In genomic region chr21:31872072-31872451, GRCh38 we compare ENCODE assay signal across 10 cellular contexts. TPM values are rescaled to one million over a fixed set of nuclear protein-coding genes. Genes with fewer than 3 reads are reported as not detected.
DNase-seq lines count a peak whose midpoint lies in the region; ATAC-seq and TF ChIP-seq lines count a peak whose summit lies in the region.
"Had no signal": no experiment of that assay in that cellular context is flagged by ENCODE, and none has a peak within 500 bp of the region (broad histone marks: within the 10 kb centered on the region; RNA-seq: fewer than 3 reads in every experiment).

No MANE protein-coding gene starts in this region.

- H3K4me2 ChIP-seq in SK-N-SH (peak overlapping the region; percentile 99), smooth muscle cell (peak overlapping the region; percentile 95)

- peaks cover 0 to 20% of the 10 kb centered on the region in 2 experiments; a peak in 1 of 4 replicates for H3K4me1 ChIP-seq in SK-N-SH (ENCODE audit: control insufficient read depth in 1 of 2, insufficient read depth in 2 of 2, low read depth in 1 of 2, low read length in 1 of 2)
- H3K4me1 ChIP-seq in smooth muscle cell (ENCODE audit: low read depth): peaks cover 20% of the 10 kb centered on the region

- H3K9ac ChIP-seq in SK-N-SH (no peak overlapping the region), smooth muscle cell (ENCODE audit: low read depth) (peak overlapping the region; percentile 43)

- peaks cover 5% of the 10 kb centered on the region for H3K27me3 ChIP-seq in SK-N-SH (ENCODE audit: insufficient read depth)
- no peaks in the 10 kb centered on the region for H3K27me3 ChIP-seq in smooth muscle cell (ENCODE audit: low read depth)

- H3K4me3 ChIP-seq in SK-N-SH (ENCODE audit: low read depth in 2 of 2, low read length in 1 of 2): peak overlapping the region; percentile 55 to 75
- peak overlapping the region; percentile 92 for H3K4me3 ChIP-seq in smooth muscle cell
- H3K4me3 ChIP-seq: GM12878 had no signal

- H3K4me1 Mint-ChIP-seq in activated CD4-positive, alpha-beta memory T cell treated with anti-CD3 and anti-CD28 coated beads for 36 hours (ENCODE audit: low read depth): peaks cover 6% of the 10 kb centered on the region
- H3K4me1 Mint-ChIP-seq in immature natural killer cell: peaks cover 6 to 9% of the 10 kb centered on the region in 2 donors

- H4K20me1 ChIP-seq in SK-N-SH (ENCODE audit: insufficient read depth) (no peaks in the 10 kb centered on the region), smooth muscle cell (ENCODE audit: low read depth) (peaks cover 23% of the 10 kb centered on the region)

- H3K36me3 Mint-ChIP-seq in activated CD4-positive, alpha-beta memory T cell treated with anti-CD3 and anti-CD28 coated beads for 36 hours: no peaks in the 10 kb centered on the region
- H3K36me3 Mint-ChIP-seq in immature natural killer cell: no peaks in the 10 kb centered on the region

- peaks cover 41% of the 10 kb centered on the region for H3K27me3 Mint-ChIP-seq in activated CD4-positive, alpha-beta memory T cell treated with anti-CD3 and anti-CD28 coated beads for 36 hours
- H3K27me3 Mint-ChIP-seq in immature natural killer cell (ENCODE audit: low read depth in 3 of 3): peaks cover 5 to 26% (median 23%) of the 10 kb centered on the region in 3 donors

- H3K4me3 Mint-ChIP-seq in activated CD4-positive, alpha-beta memory T cell treated with anti-CD3 and anti-CD28 coated beads for 36 hours: peak overlapping the region; percentile 68
- H3K4me3 Mint-ChIP-seq in immature natural killer cell: peak overlapping the region in 3 of 5 donors; percentile 31 to 68 (median 67)

- no peak for ATAC-seq in SK-N-SH treated with all-trans-retinoic acid at 6 μM for 48 hours
- ATAC-seq in HG02981 (IDR thresholded peaks at IDR 0.05; ENCODE audit: unreplicated experiment): no peak
- ATAC-seq: GM12878 had no signal

- H3K9me3 ChIP-seq in SK-N-SH (no peaks in the 10 kb centered on the region), smooth muscle cell (replicated peaks; ENCODE audit: low read depth) (no peaks in the 10 kb centered on the region)

- POLR2A ChIA-PET in SK-N-SH (lab: Yijun Ruan, JAX): no interaction called here
- POLR2A ChIA-PET in activated CD4-positive, alpha-beta memory T cell treated with anti-CD3 and anti-CD28 coated beads for 36 hours (lab: Charles Lee): no interaction called here

- H3K27ac ChIP-seq in SK-N-SH (ENCODE audit: low read depth in 2 of 2, low read length in 1 of 2) (peak overlapping the region in 1 of 2 experiments; percentile 67; a peak in 2 of 4 replicates), smooth muscle cell (ENCODE audit: low read depth) (no peak overlapping the region)
- H3K27ac ChIP-seq: RWPE1 had no signal

- WGBS in SK-N-SH (ENCODE audit: low lambda C conversion rate): 26% methylated on average over 12 of the region's 12 CpGs
- 10% methylated on average over 12 of the region's 12 CpGs for WGBS in smooth muscle cell (ENCODE audit: low lambda C conversion rate)

- TF ChIP-seq CTCF in SK-N-SH (IDR thresholded peaks at IDR 0.05): no peak
- no peak for TF ChIP-seq CTCF in smooth muscle cell (IDR thresholded peaks at IDR 0.05; ENCODE audit: borderline replicate concordance, insufficient read depth, poor library complexity, severe bottlenecking)

- CTCF ChIA-PET in SK-N-SH (lab: Yijun Ruan, JAX): interaction anchor here (0.7 to 8.6 kb wide), 8 partner anchors 41 to 390 kb away, joined by 3 to 75 read pairs (median 3); no protein-coding TSS in a partner anchor
- CTCF ChIA-PET in activated CD4-positive, alpha-beta memory T cell treated with anti-CD3 and anti-CD28 coated beads for 36 hours (lab: Charles Lee): interaction anchor here (0.7 to 1.2 kb wide), 3 partner anchors 8 to 386 kb away, joined by 3 read pairs; no protein-coding TSS in a partner anchor

- H3K36me3 ChIP-seq in SK-N-SH (replicated peaks in 1 of 2; ENCODE audit: control insufficient read depth in 1 of 2, insufficient read depth in 2 of 2, low read length in 1 of 2): no peaks in the 10 kb centered on the region
- no peaks in the 10 kb centered on the region for H3K36me3 ChIP-seq in smooth muscle cell (ENCODE audit: low read depth)

- no peak overlapping the region for H3K27ac Mint-ChIP-seq in activated CD4-positive, alpha-beta memory T cell treated with anti-CD3 and anti-CD28 coated beads for 36 hours
- no peak overlapping the region for H3K27ac Mint-ChIP-seq in immature natural killer cell

- DNase-seq in SK-N-SH: peak; percentile 26
- no peak for DNase-seq in activated CD4-positive, alpha-beta memory T cell treated with anti-CD3 and anti-CD28 coated beads for 36 hours
- no peak for DNase-seq in immature natural killer cell
- no peak for DNase-seq in smooth muscle cell (lab: John Stamatoyannopoulos, UW; ENCODE audit: unreplicated experiment)
- DNase-seq in islet precursor cell: no peak
- no peak for DNase-seq in NCI-H1930 (lab: John Stamatoyannopoulos, UW)

- no peak for TF ChIP-seq EP300 in SK-N-SH (IDR thresholded peaks at IDR 0.05; ENCODE audit: borderline replicate concordance in 1 of 2, low read depth in 1 of 2, low read length in 1 of 2)

- H3K79me2 ChIP-seq in SK-N-SH (ENCODE audit: insufficient read depth): no peaks in the 10 kb centered on the region; the same call in 1 of the 2 replicates
- peaks cover 24% of the 10 kb centered on the region for H3K79me2 ChIP-seq in smooth muscle cell (ENCODE audit: low read depth)

- H3K9me3 Mint-ChIP-seq in activated CD4-positive, alpha-beta memory T cell treated with anti-CD3 and anti-CD28 coated beads for 36 hours: no peaks in the 10 kb centered on the region
- no peaks in the 10 kb centered on the region for H3K9me3 Mint-ChIP-seq in immature natural killer cell

- intact Hi-C loops in activated CD4-positive, alpha-beta memory T cell treated with anti-CD3 and anti-CD28 coated beads for 36 hours (cut with micrococcal nuclease): loop anchor here (2.0 to 10.0 kb wide), 2 partner anchors 207 to 387 kb away; no protein-coding TSS in a partner anchor

- H3K9me2 ChIP-seq in SK-N-SH: no peaks in the 10 kb centered on the region

- peak overlapping the region; percentile 91 for H2AFZ ChIP-seq in SK-N-SH (ENCODE audit: low read depth)
- H2AFZ ChIP-seq in smooth muscle cell (ENCODE audit: low read depth): peak overlapping the region; percentile 94

- TF ChIP-seq RAD21 in SK-N-SH (IDR thresholded peaks at IDR 0.05; ENCODE audit: low read length): no peak

- H3F3A ChIP-seq in SK-N-SH (replicated peaks; ENCODE audit: insufficient read depth) (no peaks in the 10 kb centered on the region), smooth muscle cell (ENCODE audit: low read depth) (no peaks in the 10 kb centered on the region)

TF ChIP-seq in SK-N-SH, 30 proteins besides CTCF, POLR2A, EP300 and RAD21:
- TF ChIP-seq NFIC (IDR thresholded peaks at IDR 0.05; ENCODE audit: borderline replicate concordance): no peak
TF ChIP-seq in SK-N-SH: peak in this region for 0.

TF ChIP-seq in SK-N-SH treated with all-trans-retinoic acid at 6 μM for 48 hours, 23 proteins besides CTCF, POLR2A, EP300 and RAD21 (continues in another document):
- no peak for TF ChIP-seq CSDC2 (CRISPR knock-in tag; IDR thresholded peaks at IDR 0.05)
- TF ChIP-seq PATZ1 (CRISPR knock-in tag; IDR thresholded peaks at IDR 0.05; ENCODE audit: borderline replicate concordance): no peak
- no peak for TF ChIP-seq TCF4 (CRISPR knock-in tag; IDR thresholded peaks at IDR 0.05; ENCODE audit: borderline replicate concordance)
- no peak for TF ChIP-seq TOX (CRISPR knock-in tag; IDR thresholded peaks at IDR 0.05; ENCODE audit: borderline replicate concordance)
- no peak for TF ChIP-seq ISL1 (CRISPR knock-in tag; IDR thresholded peaks at IDR 0.05)
- no peak for TF ChIP-seq POU6F1 (CRISPR knock-in tag; IDR thresholded peaks at IDR 0.05; ENCODE audit: borderline replicate concordance, low read depth)
- TF ChIP-seq ZNF70 (CRISPR knock-in tag; IDR thresholded peaks at IDR 0.05): no peak
- no peak for TF ChIP-seq GLIS3 (CRISPR knock-in tag; IDR thresholded peaks at IDR 0.05)

RNA-seq across cellular contexts. Expression of gene HUNK, which starts 0.8 kb away (rescaled TPM):
- polyA plus RNA-seq in SK-N-SH (2012; rRNA removed) (0.28 and 0.31 TPM in 2 replicates), immature natural killer cell (not detected), smooth muscle cell (7.0 and 11.6 TPM in 2 replicates)
- polyA plus RNA-seq in SK-N-SH (2012; cell fraction: cytosol; rRNA removed): 0.32 and 0.47 TPM in 2 replicates
- polyA plus RNA-seq in SK-N-SH (2012; cell fraction: nucleus; rRNA removed): 0.27 and 0.29 TPM in 2 replicates
- under 1 TPM; 0.10 to 0.17 TPM for total RNA-seq in activated CD4-positive, alpha-beta memory T cell treated with anti-CD3 and anti-CD28 coated beads for 36 hours
- total RNA-seq in smooth muscle cell: 5.5 and 8.6 TPM in 2 replicates
